In genomic region chr7:120950539-120951308, GRCh38 we compare ENCODE assay signal across 8 cellular contexts. TPM values are rescaled to one million over a fixed set of nuclear protein-coding genes. Genes with fewer than 3 reads are reported as not detected.
DNase-seq lines count a peak whose midpoint lies in the region; ATAC-seq, FAIRE-seq and TF ChIP-seq lines count a peak whose summit lies in the region.

TSS of gene ING3 (plus strand) at chr7:120950777. CDS start at chr7:120950897, 120 bp downstream.

- H2AFZ ChIP-seq in parathyroid adenoma: peak within 1 kb of the TSS; percentile 85

- peak within 1 kb of the TSS; percentile 56 for H3K4me3 ChIP-seq in cardiac muscle cell
- peak within 1 kb of the TSS; percentile 79 for H3K4me3 ChIP-seq in parathyroid adenoma (ENCODE audit: low read depth, low read length)
- peak within 1 kb of the TSS; percentile 49 to 80 (median 66) for H3K4me3 ChIP-seq in tibial nerve

- ATAC-seq in HG02840 (IDR thresholded peaks at IDR 0.05; ENCODE audit: low FRiP score, unreplicated experiment) (peak; percentile 98), T-cell (replicated peaks in 1 of 4) (peak; percentile 88 to 94 (median 92))

- H3K36me3 Mint-ChIP-seq in T-cell: peaks cover 13% of the 10 kb centered on the region

- H3K27ac Mint-ChIP-seq in T-cell: peak within 1 kb of the TSS; percentile 97 to 98

- WGBS in adipose tissue, 3 donors: 0% methylated on average over 65 to 71 of the region's 71 CpGs
- WGBS in tibial nerve, 2 donors: 0 to 1% methylated on average over 32 to 71 of the region's 71 CpGs

- H3K27ac ChIP-seq in adipose tissue (ENCODE audit: low read depth, low read length): peak within 1 kb of the TSS; percentile 85
- H3K27ac ChIP-seq in cardiac muscle cell: peak within 1 kb of the TSS; percentile 100
- peak within 1 kb of the TSS; percentile 94 for H3K27ac ChIP-seq in parathyroid adenoma
- H3K27ac ChIP-seq in tibial nerve: peak within 1 kb of the TSS; percentile 95 to 99 (median 98)

- H3K27me3 ChIP-seq in cardiac muscle cell (no peaks in the 10 kb centered on the region), parathyroid adenoma (ENCODE audit: control insufficient read depth, insufficient read depth, low read length) (no peaks in the 10 kb centered on the region), tibial nerve (no peaks in the 10 kb centered on the region)

- POLR2A ChIA-PET in T-cell (lab: Charles Lee): interaction anchor here (0.5 to 1.0 kb wide), 16 partner anchors 12 to 492 kb away, joined by 3 to 11 read pairs (median 4); no protein-coding TSS in a partner anchor

- peak within 1 kb of the TSS; percentile 84 for H3K4me2 ChIP-seq in parathyroid adenoma (ENCODE audit: low read length)

- no peaks in the 10 kb centered on the region for H3K79me2 ChIP-seq in parathyroid adenoma

- H3K9me3 ChIP-seq in cardiac muscle cell (ENCODE audit: low read depth) (no peaks in the 10 kb centered on the region), parathyroid adenoma (ENCODE audit: control insufficient read depth, low read length) (no peaks in the 10 kb centered on the region), tibial nerve (no peaks in the 10 kb centered on the region)

- H3K4me1 Mint-ChIP-seq in T-cell: peaks cover 22 to 35% (median 30%) of the 10 kb centered on the region in 3 donors

- H3K36me3 ChIP-seq in cardiac muscle cell: peaks cover 5% of the 10 kb centered on the region
- no peaks in the 10 kb centered on the region for H3K36me3 ChIP-seq in parathyroid adenoma (ENCODE audit: control insufficient read depth, insufficient read depth, low read length)
- peaks cover 0 to 21% (median 0%) of the 10 kb centered on the region in 3 donors for H3K36me3 ChIP-seq in tibial nerve

- peak within 1 kb of the TSS; percentile 94 to 96 (median 95) for H3K4me3 Mint-ChIP-seq in T-cell

- peaks cover 12 to 14% of the 10 kb centered on the region in 2 donors for H3K27me3 Mint-ChIP-seq in T-cell

- TF ChIP-seq EP300 in tibial nerve (IDR thresholded peaks at IDR 0.05): peak; percentile 53 to 89

- FAIRE-seq in GM12891 (lab: Jason Lieb, UNC): peak; percentile 97

- DNase-seq in GM12891 (ENCODE audit: insufficient read length, low spot score): peak; percentile 50
- peak; percentile 93 for DNase-seq in NCI-H1436 treated with DMSO at 0.1 percent for 48 hours (lab: John Stamatoyannopoulos, UW)
- peak; percentile 94 to 100 (median 97) for DNase-seq in T-cell
- DNase-seq in cardiac muscle cell (ENCODE audit: low read depth in 1 of 2, low spot score in 1 of 2): peak; percentile 98 to 99
- DNase-seq in tibial nerve (ENCODE audit: low spot score in 2 of 2): peak; percentile 93 to 95

- no peaks in the 10 kb centered on the region for H3K9me3 Mint-ChIP-seq in T-cell

- TF ChIP-seq POLR2A in GM12891 (IDR thresholded peaks at IDR 0.05; ENCODE audit: low read depth, low read length) (peak; percentile 75), tibial nerve (IDR thresholded peaks at IDR 0.05) (peak in 1 of 2 donors; percentile 74)

- no peak for TF ChIP-seq CTCF in cardiac muscle cell (IDR thresholded peaks at IDR 0.05; ENCODE audit: low read depth, low read length)
- no peak for TF ChIP-seq CTCF in parathyroid adenoma (IDR thresholded peaks at IDR 0.05)
- TF ChIP-seq CTCF in tibial nerve (IDR thresholded peaks at IDR 0.05): peak in 1 of 5 experiments; percentile 14

- peak within 1 kb of the TSS; percentile 32 for H3K9ac ChIP-seq in parathyroid adenoma

- peaks cover 13% of the 10 kb centered on the region for H3K4me1 ChIP-seq in cardiac muscle cell (ENCODE audit: low read depth)
- peaks cover 4% of the 10 kb centered on the region for H3K4me1 ChIP-seq in parathyroid adenoma
- peaks cover 5 to 28% (median 8%) of the 10 kb centered on the region in 4 donors for H3K4me1 ChIP-seq in tibial nerve

- CTCF ChIA-PET in T-cell (lab: Charles Lee): interaction anchor here (0.6 to 1.5 kb wide), 8 partner anchors 29 to 1181 kb away, joined by 3 to 6 read pairs (median 3); no protein-coding TSS in a partner anchor

TF ChIP-seq in GM12891, 5 proteins besides CTCF, POLR2A, EP300 and RAD21:
- TF ChIP-seq POLR2AphosphoS5 (IDR thresholded peaks at IDR 0.05; ENCODE audit: low read depth, low read length): peak; percentile 74
- TF ChIP-seq TAF1 (IDR thresholded peaks at IDR 0.05; ENCODE audit: low read depth, low read length): peak; percentile 69; the same call in 1 of the 2 replicates
- TF ChIP-seq POU2F2 (IDR thresholded peaks at IDR 0.05; ENCODE audit: low read depth, low read length): peak; percentile 73
- no peak for TF ChIP-seq SPI1 (IDR thresholded peaks at IDR 0.05; ENCODE audit: low read depth, low read length)
- TF ChIP-seq PAX5 (IDR thresholded peaks at IDR 0.05; ENCODE audit: insufficient read depth, low read length, severe bottlenecking): no peak
TF ChIP-seq in GM12891: peak in this region for 3.

RNA-seq across cellular contexts. Expression of gene ING3, which starts in this region (rescaled TPM):
- 15.2 TPM for polyA plus RNA-seq in GM12891 (2012; ENCODE audit: low read depth, missing spikeins)
- total RNA-seq in T-cell: 10 to 100 TPM; 20.6 to 32.3 (median 25.6) TPM
- 10 to 100 TPM in 2 of 3 donors, 1 to 10 TPM in 1; 9.1 to 13.5 (median 11.9) TPM for polyA plus RNA-seq in adipose tissue
- 10.7 and 15.5 TPM in 2 replicates for total RNA-seq in cardiac muscle cell
- polyA plus RNA-seq in cardiac muscle cell: 12.2 and 18.4 TPM in 2 replicates
- total RNA-seq in tibial nerve: 10 to 100 TPM in 2 of 4 donors, 1 to 10 TPM in 2; 9.4 to 21.3 (median 11.4) TPM

Comparison
In these comparisons a context has a peak if more than half of its experiments do, and no peak if none do; other contexts are left out.
1. Peak in every context shown above with its lines: DNase-seq, ATAC-seq, H3K4me3 ChIP-seq and H3K27ac ChIP-seq.